11 cellular contexts compared by ENCODE assay signal in the genomic region with DNA sequence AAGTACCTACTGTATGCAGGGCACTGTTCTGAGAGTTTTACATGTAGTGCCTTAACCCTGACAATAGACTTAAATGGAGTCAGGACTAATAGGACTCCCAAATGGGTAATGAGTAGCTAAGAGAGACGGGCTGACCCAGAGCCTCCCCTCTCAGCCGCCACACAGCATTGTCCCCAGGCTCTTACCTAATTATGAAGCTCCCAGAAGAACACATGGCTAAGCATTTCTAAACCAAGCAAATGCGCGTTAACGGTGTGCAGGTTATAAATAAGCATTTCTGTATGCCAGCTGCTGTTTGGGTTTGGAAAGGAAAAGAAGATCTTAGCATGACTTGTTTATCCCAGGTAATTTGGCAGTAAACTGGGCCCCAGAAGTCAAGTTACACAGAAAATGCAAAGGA.
"Had no signal": no experiment of that assay in that cellular context is flagged by ENCODE, and none has a peak within 500 bp of the region (broad histone marks: within the 10 kb centered on the region; RNA-seq: fewer than 3 reads in every experiment).

No MANE protein-coding gene starts in this region.

- H3K4me3 ChIP-seq: ascending aorta, hepatocyte had no signal

- H3K27ac Mint-ChIP-seq: activated naive CD4-positive, alpha-beta T cell treated with anti-CD3 and anti-CD28 coated beads for 36 hours; activated naive CD8-positive, alpha-beta T cell treated with anti-CD3 and anti-CD28 coated beads, Interleukin-2, amount 50 U/mL, for 24 hours; activated T-helper 17 cell treated with anti-CD3 and anti-CD28 coated beads, Interleukin-2, amount 50 U/mL, for 72 hours; stimulated activated memory B cell treated with anti-CD40 and anti-IgM and Interleukin-4, amounts not matched to agents 10 μg/mL and 1 μg/mL and 100 μg/mL, for 72 hours had no signal

- DNase-seq: activated naive CD4-positive, alpha-beta T cell treated with anti-CD3 and anti-CD28 coated beads for 36 hours; activated naive CD8-positive, alpha-beta T cell treated with anti-CD3 and anti-CD28 coated beads, Interleukin-2, amount 50 U/mL, for 24 hours; erythroblast; islet precursor cell; naive thymus-derived CD4-positive, alpha-beta T cell; stimulated activated CD4-positive, alpha-beta T cell treated with anti-CD3 and anti-CD28 coated beads, Interleukin-2, amount 100 ng/mL, for 48 hours had no signal

- H3K9me3 ChIP-seq: ascending aorta had no signal

- H3K27me3 ChIP-seq: ascending aorta, hepatocyte had no signal

- H3K27me3 Mint-ChIP-seq: activated naive CD8-positive, alpha-beta T cell treated with anti-CD3 and anti-CD28 coated beads, Interleukin-2, amount 50 U/mL, for 24 hours; activated T-helper 17 cell treated with anti-CD3 and anti-CD28 coated beads, Interleukin-2, amount 50 U/mL, for 72 hours; naive thymus-derived CD4-positive, alpha-beta T cell; stimulated activated memory B cell treated with anti-CD40 and anti-IgM and Interleukin-4, amounts not matched to agents 10 μg/mL and 1 μg/mL and 100 μg/mL, for 72 hours had no signal

- H3K9me3 Mint-ChIP-seq: activated naive CD4-positive, alpha-beta T cell treated with anti-CD3 and anti-CD28 coated beads for 36 hours; activated naive CD8-positive, alpha-beta T cell treated with anti-CD3 and anti-CD28 coated beads, Interleukin-2, amount 50 U/mL, for 24 hours; activated T-helper 17 cell treated with anti-CD3 and anti-CD28 coated beads, Interleukin-2, amount 50 U/mL, for 72 hours; stimulated activated memory B cell treated with anti-CD40 and anti-IgM and Interleukin-4, amounts not matched to agents 10 μg/mL and 1 μg/mL and 100 μg/mL, for 72 hours had no signal

- H3K36me3 ChIP-seq: ascending aorta had no signal

- H3K4me3 Mint-ChIP-seq: activated naive CD4-positive, alpha-beta T cell treated with anti-CD3 and anti-CD28 coated beads for 36 hours; activated naive CD8-positive, alpha-beta T cell treated with anti-CD3 and anti-CD28 coated beads, Interleukin-2, amount 50 U/mL, for 24 hours; activated T-helper 17 cell treated with anti-CD3 and anti-CD28 coated beads, Interleukin-2, amount 50 U/mL, for 72 hours; naive thymus-derived CD4-positive, alpha-beta T cell; stimulated activated memory B cell treated with anti-CD40 and anti-IgM and Interleukin-4, amounts not matched to agents 10 μg/mL and 1 μg/mL and 100 μg/mL, for 72 hours had no signal

- H3K27ac ChIP-seq: ascending aorta, hepatocyte had no signal

- H3K4me1 Mint-ChIP-seq: activated naive CD8-positive, alpha-beta T cell treated with anti-CD3 and anti-CD28 coated beads, Interleukin-2, amount 50 U/mL, for 24 hours; activated T-helper 17 cell treated with anti-CD3 and anti-CD28 coated beads, Interleukin-2, amount 50 U/mL, for 72 hours had no signal

- H3K4me1 ChIP-seq: ascending aorta had no signal

- ATAC-seq: activated CD4-positive, CD25-positive, alpha-beta regulatory T cell treated with anti-CD3 and anti-CD28 coated beads, Interleukin-2, amount 50 U/mL, for 24 hours; activated naive CD8-positive, alpha-beta T cell treated with anti-CD3 and anti-CD28 coated beads, Interleukin-2, amount 50 U/mL, for 24 hours; activated T-helper 17 cell treated with anti-CD3 and anti-CD28 coated beads, Interleukin-2, amount 50 U/mL, for 72 hours; naive thymus-derived CD4-positive, alpha-beta T cell; stimulated activated memory B cell treated with anti-CD40 and anti-IgM and Interleukin-4, amounts not matched to agents 10 μg/mL and 1 μg/mL and 100 μg/mL, for 72 hours had no signal
